22 cellular contexts compared by ENCODE assay signal in the genomic region with DNA sequence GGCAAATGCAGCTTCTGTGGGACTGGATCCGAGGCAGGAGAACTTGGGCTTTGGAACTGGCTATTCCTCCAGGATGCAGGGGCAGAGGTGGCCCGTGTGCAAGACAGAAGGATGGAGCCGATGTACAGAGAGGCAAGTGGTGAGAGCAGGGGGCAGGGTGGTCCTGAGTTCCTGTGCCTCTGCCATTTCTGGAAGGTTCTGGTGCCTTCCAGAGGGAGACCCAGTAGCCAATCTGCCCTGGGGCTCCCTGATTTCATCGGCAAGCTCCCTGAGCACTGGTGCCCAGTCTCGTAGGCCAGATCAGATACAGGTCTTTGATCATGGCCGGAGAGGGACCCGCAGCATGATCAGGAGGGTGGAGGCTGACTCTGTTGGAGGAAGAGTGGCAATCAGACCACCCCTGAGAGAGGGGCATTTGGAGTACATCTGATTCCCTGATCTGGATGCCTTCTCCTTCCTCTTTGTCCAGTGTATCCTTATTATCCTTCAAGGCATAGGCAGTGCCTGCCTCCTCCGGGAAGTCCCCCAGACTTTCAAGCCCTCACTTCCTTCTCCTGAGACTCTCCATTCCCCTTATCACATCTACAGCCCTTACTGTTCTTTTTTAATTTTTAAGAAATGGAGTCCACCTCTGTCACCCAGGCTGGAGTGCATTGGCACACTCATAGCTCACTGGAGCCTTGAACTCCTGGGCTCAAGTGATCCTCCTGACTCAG. TPM values are rescaled to one million over a fixed set of nuclear protein-coding genes. Genes with fewer than 3 reads are reported as not detected.
A peak's percentile ranks its signal among the peaks of the same experiment; 100 is the strongest.
DNase-seq lines count a peak whose midpoint lies in the region; ATAC-seq and TF ChIP-seq lines count a peak whose summit lies in the region.
"Had no signal": no experiment of that assay in that cellular context is flagged by ENCODE, and none has a peak within 500 bp of the region (broad histone marks: within the 10 kb centered on the region; RNA-seq: fewer than 3 reads in every experiment).

No MANE protein-coding gene starts in this region.

- H3K36me3 ChIP-seq in lower lobe of right lung: no peaks in the 10 kb centered on the region
- no peaks in the 10 kb centered on the region for H3K36me3 ChIP-seq in PC-9 (ENCODE audit: low read depth)
- H3K36me3 ChIP-seq: BE2C had no signal

- H3K9me2 ChIP-seq in PC-9 (ENCODE audit: insufficient read depth): no peaks in the 10 kb centered on the region

- no peak for ATAC-seq in activated B cell treated with CpG ODN at 0.5 μM for 24 hours (ENCODE audit: low read depth)
- no peak for ATAC-seq in lower lobe of right lung

- no peaks in the 10 kb centered on the region for H3K79me2 ChIP-seq in PC-9 (ENCODE audit: low read depth)

- H4K20me1 ChIP-seq in PC-9 (ENCODE audit: insufficient read depth): 0 out of 2 replicates have a peak, but pooled peaks cover 2% of the 10 kb centered on the region

- POLR2A ChIA-PET in activated B cell treated with CpG ODN at 0.5 μM for 24 hours (lab: Charles Lee): no interaction called here
- POLR2A ChIA-PET in PC-9 (lab: Charles Lee; ENCODE audit: unreplicated experiment): interaction anchor here (0.7 kb wide), 1 partner anchor 687 kb away, joined by 7 read pairs; no protein-coding TSS in a partner anchor

- no peaks in the 10 kb centered on the region for H3F3A ChIP-seq in PC-9 (ENCODE audit: insufficient read depth, low read depth)

- peaks cover 5 to 13% (median 9%) of the 10 kb centered on the region in 3 donors for H3K27me3 Mint-ChIP-seq in CD14-positive monocyte (ENCODE audit: low read depth in 3 of 3)
- peaks cover 14% of the 10 kb centered on the region for H3K27me3 Mint-ChIP-seq in activated B cell treated with CpG ODN at 0.5 μM for 24 hours
- H3K27me3 Mint-ChIP-seq in type B pancreatic cell: no peaks in the 10 kb centered on the region

- H3K4me3 Mint-ChIP-seq in CD14-positive monocyte: no peak overlapping the region
- H3K4me3 Mint-ChIP-seq in activated B cell treated with CpG ODN at 0.5 μM for 24 hours: no peak overlapping the region
- H3K4me3 Mint-ChIP-seq in type B pancreatic cell: no peak overlapping the region
- H3K4me3 Mint-ChIP-seq: CD4-positive, alpha-beta memory T cell had no signal

- peaks cover 1% of the 10 kb centered on the region for H3K4me1 Mint-ChIP-seq in CD14-positive monocyte
- H3K4me1 Mint-ChIP-seq in activated B cell treated with CpG ODN at 0.5 μM for 24 hours: no peaks in the 10 kb centered on the region
- peaks cover 22% of the 10 kb centered on the region for H3K4me1 Mint-ChIP-seq in type B pancreatic cell (ENCODE audit: unreplicated experiment)

- H3K4me3 ChIP-seq in lower lobe of right lung (no peak overlapping the region), PC-9 (no peak overlapping the region)
- H3K4me3 ChIP-seq: GM23248 had no signal

- no peak overlapping the region for H3K4me2 ChIP-seq in PC-9

- H3K36me3 Mint-ChIP-seq in CD14-positive monocyte (no peaks in the 10 kb centered on the region), activated B cell treated with CpG ODN at 0.5 μM for 24 hours (ENCODE audit: low read depth) (no peaks in the 10 kb centered on the region), type B pancreatic cell (no peaks in the 10 kb centered on the region)

- CTCF ChIA-PET in activated B cell treated with CpG ODN at 0.5 μM for 24 hours (lab: Charles Lee): no interaction called here
- CTCF ChIA-PET in PC-9 (lab: Charles Lee): no interaction called here

- H3K27me3 ChIP-seq in lower lobe of right lung (ENCODE audit: low read depth) (peaks cover 5% of the 10 kb centered on the region), PC-9 (ENCODE audit: insufficient read depth, low read depth) (peaks cover 41% of the 10 kb centered on the region)
- H3K27me3 ChIP-seq: BE2C had no signal

- H3K9me3 Mint-ChIP-seq in CD14-positive monocyte: peaks cover 0 to 4% (median 0%) of the 10 kb centered on the region in 7 donors
- H3K9me3 Mint-ChIP-seq in activated B cell treated with CpG ODN at 0.5 μM for 24 hours: no peaks in the 10 kb centered on the region
- H3K9me3 Mint-ChIP-seq in type B pancreatic cell: no peaks in the 10 kb centered on the region
- H3K9me3 Mint-ChIP-seq: CD4-positive, alpha-beta memory T cell had no signal

- H3K27ac ChIP-seq in lower lobe of right lung (no peak overlapping the region), PC-9 (no peak overlapping the region)
- H3K27ac ChIP-seq: GM23248 had no signal

- peak overlapping the region in 1 of 7 donors; percentile 29 for H3K27ac Mint-ChIP-seq in CD14-positive monocyte
- peak overlapping the region; percentile 61 for H3K27ac Mint-ChIP-seq in activated B cell treated with CpG ODN at 0.5 μM for 24 hours
- H3K27ac Mint-ChIP-seq in type B pancreatic cell: peak overlapping the region; percentile 55

- intact Hi-C loops in CD14-positive monocyte (cut with micrococcal nuclease): loop anchor here in 1 of 2 donors (1.0 kb wide), 1 partner anchor 11 kb away; no protein-coding TSS in a partner anchor
- intact Hi-C loops in activated B cell treated with CpG ODN at 0.5 μM for 24 hours (cut with micrococcal nuclease): no loop called here
- intact Hi-C loops in lower lobe of right lung (cut with DNase I): no loop called here
- intact Hi-C loops in PC-9 (cut with micrococcal nuclease; ENCODE audit: unreplicated experiment): no loop called here

- no peak for TF ChIP-seq CTCF in CD14-positive monocyte (IDR thresholded peaks at IDR 0.05)
- TF ChIP-seq CTCF in activated B cell treated with CpG ODN at 0.5 μM for 24 hours (IDR thresholded peaks at IDR 0.05): no peak
- TF ChIP-seq CTCF in lower lobe of right lung (IDR thresholded peaks at IDR 0.05): no peak
- no peak for TF ChIP-seq CTCF in type B pancreatic cell (conservative IDR thresholded peaks at IDR 0.05)
- TF ChIP-seq CTCF in PC-9 (conservative IDR thresholded peaks at IDR 0.05): no peak

- H3K9me3 ChIP-seq in lower lobe of right lung: no peaks in the 10 kb centered on the region
- no peaks in the 10 kb centered on the region; the same call in 1 of the 2 replicates for H3K9me3 ChIP-seq in PC-9 (ENCODE audit: insufficient read depth, low read depth)
- H3K9me3 ChIP-seq: BE2C had no signal

- no TSS peak for BruUV-seq in PC-9 (replicated peaks; lab: Mats Ljungman, UMichigan)

- no peaks in the 10 kb centered on the region for H3K4me1 ChIP-seq in lower lobe of right lung
- no peaks in the 10 kb centered on the region for H3K4me1 ChIP-seq in PC-9 (replicated peaks; ENCODE audit: insufficient read depth)

- DNase-seq in CD14-positive monocyte (ENCODE audit: low spot score) (peak; percentile 10), activated B cell treated with CpG ODN at 0.5 μM for 24 hours (no peak), lower lobe of right lung (peak; percentile 15), type B pancreatic cell (ENCODE audit: extremely low spot score, unreplicated experiment) (no peak), COLO668 (lab: John Stamatoyannopoulos, UW; ENCODE audit: unreplicated experiment) (no peak), NOMO-1 treated with DMSO at 0.1 percent for 48 hours (lab: John Stamatoyannopoulos, UW; ENCODE audit: unreplicated experiment) (no peak), PC-9 (no peak)
- DNase-seq: BE2C; CD4-positive, alpha-beta memory T cell; DND-41; GM23248; KBM-7; MV-4-11; NCI-H1417; NCI-H187 treated with DMSO at 0.1 percent for 48 hours; NCI-H2171; NCI-H446; NK-92 treated with Interleukin-12 subunit alpha and Interleukin-12 subunit beta, amount 100 ng/mL, for 24 hours; OCI-M1; RPMI8226; SIG-M5 had no signal

- no peak overlapping the region for H2AFZ ChIP-seq in PC-9
- H2AFZ ChIP-seq: GM23248 had no signal

RNA-seq across cellular contexts. Expression of a gene that starts 9.7 kb away (rescaled TPM):
- polyA plus RNA-seq in CD14-positive monocyte: not detected
- total RNA-seq in activated B cell treated with CpG ODN at 0.5 μM for 24 hours (not detected in 2 replicates), lower lobe of right lung (not detected), type B pancreatic cell (ENCODE audit: low replicate concordance) (not detected in 2 replicates), PC-9 (2021) (not detected in 2 replicates)
- total RNA-seq: CD4-positive, alpha-beta memory T cell; GM23248 had no signal
- polyA plus RNA-seq: AG04450, GM23248 had no signal

RNA-seq across cellular contexts. Expression of a gene that starts 42.0 kb away (rescaled TPM):
- under 1 TPM in 1 of 2 donors, not detected in 1; 0.22 TPM for polyA plus RNA-seq in CD14-positive monocyte
- total RNA-seq in activated B cell treated with CpG ODN at 0.5 μM for 24 hours (not detected in 2 replicates), lower lobe of right lung (11.5 TPM), type B pancreatic cell (ENCODE audit: low replicate concordance) (0.43 and 1.4 TPM in 2 replicates), PC-9 (2021) (0.35 and 0.50 TPM in 2 replicates)
- total RNA-seq: CD4-positive, alpha-beta memory T cell had no signal
- polyA plus RNA-seq: CD4-positive, alpha-beta memory T cell had no signal

Comparison
In these comparisons a context has a peak if more than half of its experiments do, and no peak if none do; other contexts are left out.
1. DNase-seq: peak in CD14-positive monocyte (single experiment) and lower lobe of right lung (single experiment); none in activated B cell treated with CpG ODN at 0.5 μM for 24 hours (single experiment), type B pancreatic cell (single experiment), COLO668 (single experiment), NOMO-1 treated with DMSO at 0.1 percent for 48 hours (single experiment) and PC-9 (0 of 2).